9 cellular contexts compared by ENCODE assay signal in the genomic region with DNA sequence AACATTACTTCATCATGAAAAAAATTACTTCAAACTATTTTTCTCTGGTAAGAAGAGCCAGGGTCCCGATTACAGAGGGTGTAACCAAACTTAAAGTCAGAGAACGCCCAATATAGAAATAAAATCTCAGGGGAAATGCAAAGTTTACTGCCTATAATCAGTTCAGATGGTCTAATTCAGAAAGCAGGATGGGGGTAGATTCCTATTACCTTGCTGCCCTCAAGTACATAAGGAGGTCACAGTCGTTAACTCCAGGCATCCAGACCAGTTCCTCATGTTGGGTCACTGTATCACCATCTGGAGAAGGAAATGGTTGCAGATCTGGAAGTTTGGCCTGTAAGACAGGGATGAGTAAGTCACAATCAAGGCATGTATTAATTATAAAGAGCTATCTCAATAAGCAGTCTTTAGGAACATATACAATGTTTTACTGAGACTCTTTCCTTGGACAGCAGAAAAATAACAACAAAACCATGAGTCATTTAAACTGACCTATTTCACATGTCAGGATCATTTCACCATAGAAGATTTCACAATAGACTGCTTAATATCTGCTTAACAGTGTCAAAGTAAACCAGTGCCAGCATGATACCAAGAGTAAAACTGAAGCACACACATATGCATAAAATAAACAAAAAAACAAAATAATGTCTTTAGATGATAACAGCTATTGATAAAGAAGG.
A peak's percentile ranks its signal among the peaks of the same experiment; 100 is the strongest.
DNase-seq lines count a peak whose midpoint lies in the region; FAIRE-seq and TF ChIP-seq lines count a peak whose summit lies in the region.
"Had no signal": no experiment of that assay in that cellular context is flagged by ENCODE, and none has a peak within 500 bp of the region (broad histone marks: within the 10 kb centered on the region; RNA-seq: fewer than 3 reads in every experiment).

No MANE protein-coding gene starts in this region.

- peaks cover 24% of the 10 kb centered on the region for H3K4me1 Mint-ChIP-seq in activated CD4-positive, alpha-beta memory T cell treated with anti-CD3 and anti-CD28 coated beads for 36 hours (ENCODE audit: low read depth)

- H3K79me1 ChIP-seq in neuronal stem cell (ENCODE audit: low read depth, low read length): peaks cover 4% of the 10 kb centered on the region

- POLR2A ChIA-PET in activated CD4-positive, alpha-beta memory T cell treated with anti-CD3 and anti-CD28 coated beads for 36 hours (lab: Charles Lee): no interaction called here

- no peak overlapping the region for H3K9ac ChIP-seq in neuronal stem cell (ENCODE audit: low read depth, low read length, poor library complexity)

- no peak for TF ChIP-seq CTCF in spleen (IDR thresholded peaks at IDR 0.05 in 8 of 11, conservative IDR thresholded peaks at IDR 0.05 in 3 of 11)

- H3K27me3 ChIP-seq in spleen (replicated peaks in 1 of 7): no peaks in the 10 kb centered on the region
- no peaks in the 10 kb centered on the region for H3K27me3 ChIP-seq in neuronal stem cell (ENCODE audit: control insufficient read depth in 3 of 3, insufficient read depth in 3 of 3, low read depth in 1 of 3, low read length in 3 of 3)
- H3K27me3 ChIP-seq: colonic mucosa had no signal

- peak; percentile 78 for FAIRE-seq in GM19239 (lab: Jason Lieb, UNC)

- DNase-seq in GM19239 (ENCODE audit: insufficient read length, low spot score) (no peak), SKM-1 (lab: John Stamatoyannopoulos, UW; ENCODE audit: unreplicated experiment) (peak; percentile 47), germinal center (ENCODE audit: low spot score) (peak; percentile 54), spleen (no peak), neuronal stem cell (ENCODE audit: low spot score) (no peak), amniotic stem cell (lab: John Stamatoyannopoulos, UW) (no peak)
- no peak for DNase-seq in activated CD4-positive, alpha-beta memory T cell treated with anti-CD3 and anti-CD28 coated beads for 36 hours
- DNase-seq in activated CD4-positive, alpha-beta T cell treated with anti-CD3 and anti-CD28 coated beads for 1 hour: no peak
- DNase-seq: colonic mucosa had no signal

- WGBS in spleen, 5 donors: 45 to 61% (median 51%) methylated on average over 3 of the region's 3 CpGs
- WGBS in neuronal stem cell (ENCODE audit: extremely low coverage in 2 of 2, insufficient read length in 2 of 2, insufficient replicate concordance in 1 of 2), 2 donors: no CpG with 5 or more reads among the region's 3 CpGs

- H3K4me3 Mint-ChIP-seq in activated CD4-positive, alpha-beta memory T cell treated with anti-CD3 and anti-CD28 coated beads for 36 hours: no peak overlapping the region

- H3K4me3 ChIP-seq in spleen: peak overlapping the region in 1 of 8 donors; percentile 20
- H3K4me3 ChIP-seq in neuronal stem cell (ENCODE audit: low read length in 2 of 2): no peak overlapping the region
- H3K4me3 ChIP-seq: colonic mucosa had no signal

- no peak overlapping the region for H3K27ac Mint-ChIP-seq in activated CD4-positive, alpha-beta memory T cell treated with anti-CD3 and anti-CD28 coated beads for 36 hours

- H2BK15ac ChIP-seq in neuronal stem cell (ENCODE audit: low read length): no peak overlapping the region

- peaks cover 6% of the 10 kb centered on the region for H3K9me3 Mint-ChIP-seq in activated CD4-positive, alpha-beta memory T cell treated with anti-CD3 and anti-CD28 coated beads for 36 hours

- no peak overlapping the region for H2AK5ac ChIP-seq in neuronal stem cell (ENCODE audit: low read depth, low read length)

- H2AFZ ChIP-seq in neuronal stem cell (ENCODE audit: low read length): no peak overlapping the region

- H3K4me1 ChIP-seq in spleen (peaks cover 17 to 65% (median 36%) of the 10 kb centered on the region in 6 donors), neuronal stem cell (ENCODE audit: control insufficient read depth in 2 of 2, insufficient read depth in 1 of 2, low read depth in 1 of 2, low read length in 2 of 2) (peaks cover 0 to 3% of the 10 kb centered on the region in 2 donors)
- H3K4me1 ChIP-seq: colonic mucosa had no signal

- no peak overlapping the region for H3K23ac ChIP-seq in neuronal stem cell (ENCODE audit: low read depth, low read length, poor library complexity)

- intact Hi-C loops in spleen (cut with DNase I; ENCODE audit: low total_unique reads): no loop called here
- intact Hi-C loops in activated CD4-positive, alpha-beta memory T cell treated with anti-CD3 and anti-CD28 coated beads for 36 hours (cut with micrococcal nuclease): no loop called here

- H4K8ac ChIP-seq in neuronal stem cell (ENCODE audit: low read depth, low read length): no peak overlapping the region

- H3K14ac ChIP-seq in neuronal stem cell (ENCODE audit: low read length): no peak overlapping the region

- H4K91ac ChIP-seq in neuronal stem cell (ENCODE audit: low read depth, low read length, poor library complexity): no peak overlapping the region

- no peak overlapping the region for H3K18ac ChIP-seq in neuronal stem cell (ENCODE audit: low read length)

- no peak for TF ChIP-seq POLR2A in spleen (IDR thresholded peaks at IDR 0.05)

- no peak overlapping the region for H3K4ac ChIP-seq in neuronal stem cell (ENCODE audit: low read length)

- H2BK12ac ChIP-seq in neuronal stem cell (ENCODE audit: low read length): no peak overlapping the region

- H3K27ac ChIP-seq in spleen (peak overlapping the region in 7 of 8 donors; percentile 44 to 76 (median 71)), neuronal stem cell (replicated peaks; ENCODE audit: low read length) (no peak overlapping the region)
- H3K27ac ChIP-seq: colonic mucosa had no signal

- no peak overlapping the region for H2BK120ac ChIP-seq in neuronal stem cell (ENCODE audit: low read depth, low read length)

- H3K36me3 Mint-ChIP-seq in activated CD4-positive, alpha-beta memory T cell treated with anti-CD3 and anti-CD28 coated beads for 36 hours: peaks cover 32% of the 10 kb centered on the region

- H3K9me3 ChIP-seq in spleen (no peaks in the 10 kb centered on the region), neuronal stem cell (replicated peaks in 1 of 2; ENCODE audit: control insufficient read depth in 2 of 2, insufficient read depth in 1 of 2, low read depth in 1 of 2, low read length in 2 of 2) (peaks cover 0 to 8% of the 10 kb centered on the region in 2 donors)
- H3K9me3 ChIP-seq: colonic mucosa had no signal

- no peaks in the 10 kb centered on the region for H3K27me3 Mint-ChIP-seq in activated CD4-positive, alpha-beta memory T cell treated with anti-CD3 and anti-CD28 coated beads for 36 hours

- CTCF ChIA-PET in activated CD4-positive, alpha-beta memory T cell treated with anti-CD3 and anti-CD28 coated beads for 36 hours (lab: Charles Lee): interaction anchor here (1.0 kb wide), 1 partner anchor 28 kb away, joined by 4 read pairs; no protein-coding TSS in a partner anchor

- H3K36me3 ChIP-seq in spleen (peaks cover 0 to 48% (median 15%) of the 10 kb centered on the region in 6 donors), neuronal stem cell (replicated peaks in 1 of 2; ENCODE audit: control insufficient read depth in 2 of 2, insufficient read depth in 2 of 2, low read length in 2 of 2) (peaks cover 17 to 72% of the 10 kb centered on the region in 2 donors)
- H3K36me3 ChIP-seq: colonic mucosa had no signal

- H3K4me2 ChIP-seq in neuronal stem cell (ENCODE audit: insufficient read depth, low read length, poor library complexity, severe bottlenecking): no peak overlapping the region

- H2BK5ac ChIP-seq in neuronal stem cell (ENCODE audit: low read length): no peak overlapping the region

Comparison
In these comparisons a context has a peak if more than half of its experiments do, and no peak if none do; other contexts are left out.
1. DNase-seq: peak in SKM-1 (single experiment) and germinal center (single experiment); none in GM19239 (single experiment), spleen (single experiment), neuronal stem cell (single experiment), amniotic stem cell (single experiment), activated CD4-positive, alpha-beta memory T cell treated with anti-CD3 and anti-CD28 coated beads for 36 hours (single experiment) and activated CD4-positive, alpha-beta T cell treated with anti-CD3 and anti-CD28 coated beads for 1 hour (single experiment).